Comparison of ENCODE assay signal across 1 cellular context in the genomic region with DNA sequence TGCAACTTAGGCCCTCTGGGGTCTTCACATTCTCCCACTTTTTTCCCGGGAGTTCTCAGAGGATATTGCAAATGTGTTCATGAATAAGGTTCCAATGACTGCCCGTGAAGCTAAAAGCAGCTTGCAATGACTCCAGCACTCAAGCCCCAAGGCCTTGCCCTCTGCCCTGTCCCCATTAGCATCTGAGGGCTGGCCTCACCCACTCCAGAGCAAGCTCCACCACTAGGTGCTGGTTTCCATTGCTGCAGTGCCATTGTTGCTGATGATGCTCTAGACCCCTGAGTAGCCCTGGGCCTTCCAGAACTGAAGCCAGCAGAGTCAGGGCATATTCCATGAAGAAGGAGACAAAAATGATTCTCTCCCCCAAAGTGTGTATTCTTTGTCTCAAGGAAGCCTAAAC.
TF ChIP-seq lines count a peak whose summit lies in the region.

No MANE protein-coding gene starts in this region.

TF ChIP-seq in GM23338, 12 proteins besides CTCF, POLR2A, EP300 and RAD21 (continued from another document):
- TF ChIP-seq STAT1 (IDR thresholded peaks at IDR 0.05; ENCODE audit: unreplicated experiment) (no peak), CREB1 (CRISPR knock-in tag; IDR thresholded peaks at IDR 0.05; ENCODE audit: low read depth) (no peak)
